8 cellular contexts compared by ENCODE assay signal in genomic region chr18:21600526-21601410, GRCh38. TPM values are rescaled to one million over a fixed set of nuclear protein-coding genes. Genes with fewer than 3 reads are reported as not detected.
DNase-seq lines count a peak whose midpoint lies in the region; ATAC-seq, FAIRE-seq and TF ChIP-seq lines count a peak whose summit lies in the region.

Gene ESCO1, minus strand, starts transcription at chr18:21600704. Its CDS starts 25,861 bp downstream, at chr18:21574843.

- H4K20me1 ChIP-seq in HepG2 (ENCODE audit: insufficient read depth, low read length): 0 out of 2 replicates have a peak, but pooled peaks cover 3% of the 10 kb centered on the region

- no peaks in the 10 kb centered on the region for H3K36me3 Mint-ChIP-seq in CD4-positive, CD25-positive, alpha-beta regulatory T cell

- BruUV-seq in HepG2 (replicated peaks; lab: Mats Ljungman, UMichigan): TSS peak; percentile 75

- no peaks in the 10 kb centered on the region for H3K27me3 ChIP-seq in CD4-positive, CD25-positive, alpha-beta regulatory T cell (ENCODE audit: control insufficient read depth, insufficient read depth, low read length)
- no peaks in the 10 kb centered on the region; a peak in 1 of 5 replicates for H3K27me3 ChIP-seq in HepG2 (ENCODE audit: control insufficient read depth in 1 of 2, insufficient read depth in 2 of 2, low read length in 2 of 2)

- peaks cover 15% of the 10 kb centered on the region for H3K27me3 Mint-ChIP-seq in CD4-positive, CD25-positive, alpha-beta regulatory T cell

- TF ChIP-seq EP300 in HepG2 (IDR thresholded peaks at IDR 0.05; ENCODE audit: low read depth in 2 of 2, low read length in 2 of 2): peak; percentile 4 to 50; a peak in 2 of 4 replicates
- peak; percentile 16; the same call in 1 of the 2 replicates for TF ChIP-seq EP300 in HepG2 (CRISPR knock-in tag; IDR thresholded peaks at IDR 0.05; ENCODE audit: borderline replicate concordance)

- no peaks in the 10 kb centered on the region for H3K9me3 ChIP-seq in CD4-positive, CD25-positive, alpha-beta regulatory T cell (ENCODE audit: control insufficient read depth in 2 of 2, low read length in 2 of 2)
- no peaks in the 10 kb centered on the region for H3K9me3 ChIP-seq in HepG2 (ENCODE audit: low read length)

- in situ Hi-C loops in HepG2 (cut with HindIII; ENCODE audit: extremely low pct_ligation_motif_present, low pct_unique_long_range_greater_than_20kb): no loop called here

- CTCF ChIA-PET in HepG2 (lab: Yijun Ruan, JAX; ENCODE audit: low intra/inter-chr PET ratio, low total read pairs): interaction anchor here (1.9 kb wide), 1 partner anchor 11 kb away, joined by 12 read pairs; the partner anchor contains the start of gene SNRPD1

- no peak within 1 kb of the TSS for H2AFZ ChIP-seq in HepG2 (ENCODE audit: low read length)

- 42% methylated on average over 21 of the region's 74 CpGs for WGBS in HepG2 (ENCODE audit: low lambda C conversion rate)

- FAIRE-seq in HepG2 (lab: Jason Lieb, UNC): peak; percentile 87

- H3K4me1 Mint-ChIP-seq in CD4-positive, CD25-positive, alpha-beta regulatory T cell: peaks cover 24 to 40% (median 32%) of the 10 kb centered on the region in 4 donors

- peaks cover 36% of the 10 kb centered on the region for H3K4me1 ChIP-seq in CD4-positive, CD25-positive, alpha-beta regulatory T cell (ENCODE audit: control insufficient read depth, insufficient read depth, low read length, poor library complexity, severe bottlenecking)
- peaks cover 43% of the 10 kb centered on the region for H3K4me1 ChIP-seq in HepG2 (ENCODE audit: insufficient read depth, low read length)

- H3K27ac ChIP-seq in CD4-positive, CD25-positive, alpha-beta regulatory T cell (ENCODE audit: insufficient read depth, low read length, poor library complexity, severe bottlenecking): peak within 1 kb of the TSS; percentile 97
- H3K27ac ChIP-seq in HepG2 (ENCODE audit: extremely low read length, insufficient read depth, low read length): peak within 1 kb of the TSS; percentile 100

- H3K4me3 Mint-ChIP-seq in CD4-positive, CD25-positive, alpha-beta regulatory T cell: peak within 1 kb of the TSS; percentile 94 to 100 (median 98)

- TF ChIP-seq RAD21 in HepG2 (CRISPR knock-in tag; IDR thresholded peaks at IDR 0.05): peak; percentile 79

- H3K4me2 ChIP-seq in HepG2 (ENCODE audit: low read depth, low read length): peak within 1 kb of the TSS; percentile 80

- peak; percentile 97 for TF ChIP-seq CTCF in HepG2 (CRISPR knock-in tag; IDR thresholded peaks at IDR 0.05)

- intact Hi-C loops in HepG2 (cut with micrococcal nuclease; ENCODE audit: unreplicated experiment): no loop called here

- POLR2A ChIA-PET in HepG2 (lab: Yijun Ruan, JAX): interaction anchor here (0.7 to 2.4 kb wide), 22 partner anchors 8 to 336 kb away, joined by 3 to 57 read pairs (median 4); partner anchors contain the start of genes ABHD3, MIB1 and SNRPD1

- no peaks in the 10 kb centered on the region for H3K9me3 Mint-ChIP-seq in CD4-positive, CD25-positive, alpha-beta regulatory T cell

- TF ChIP-seq POLR2A in HepG2 (IDR thresholded peaks at IDR 0.05; ENCODE audit: insufficient read depth in 1 of 2, low read depth in 2 of 2, low read length in 2 of 2): peak; percentile 88 to 95

- DNase-seq in CD4-positive, CD25-positive, alpha-beta regulatory T cell: peak; percentile 91 to 98 (median 97)
- peak; percentile 99 for DNase-seq in NCI-H748 (lab: John Stamatoyannopoulos, UW; ENCODE audit: unreplicated experiment)
- DNase-seq in activated CD4-positive, alpha-beta T cell treated with anti-CD3 and anti-CD28 coated beads, Interleukin-2, amount 50 U/mL, for 24 hours (ENCODE audit: low read depth in 1 of 2, low spot score in 1 of 2): peak; percentile 84 to 93
- DNase-seq in dermis blood vessel endothelial cell: peak; percentile 99
- peak; percentile 96 for DNase-seq in HepG2 (ENCODE audit: low spot score)
- DNase-seq in stimulated activated CD4-positive, alpha-beta T cell treated with anti-CD3 and anti-CD28 coated beads, Interleukin-4, amount 100 ng/mL, for 1 hour: peak; percentile 89

- H3K27ac Mint-ChIP-seq in CD4-positive, CD25-positive, alpha-beta regulatory T cell: peak within 1 kb of the TSS; percentile 98 to 100 (median 99)

- H3K79me2 ChIP-seq in HepG2 (ENCODE audit: insufficient read depth, low read length): peaks cover 40% of the 10 kb centered on the region

- H3K4me3 ChIP-seq in CD4-positive, CD25-positive, alpha-beta regulatory T cell (ENCODE audit: low read depth, low read length): peak within 1 kb of the TSS; percentile 80
- H3K4me3 ChIP-seq in HepG2 (replicated peaks in 1 of 3; ENCODE audit: insufficient read depth in 1 of 3, low read depth in 2 of 3, low read length in 3 of 3): peak within 1 kb of the TSS; percentile 87 to 95 (median 95)

- ATAC-seq in CD4-positive, CD25-positive, alpha-beta regulatory T cell (ENCODE audit: low read depth in 2 of 2): peak; percentile 88 to 89
- ATAC-seq in GM19372 (IDR thresholded peaks at IDR 0.05; ENCODE audit: low read depth, unreplicated experiment) (peak; percentile 77), HG03558 (IDR thresholded peaks at IDR 0.05; ENCODE audit: extremely low read depth, unreplicated experiment) (peak; percentile 83), HepG2 (peak; percentile 88)

- H3K9ac ChIP-seq in HepG2 (ENCODE audit: insufficient read depth, low read depth, low read length): peak within 1 kb of the TSS; percentile 95

- H3K36me3 ChIP-seq in CD4-positive, CD25-positive, alpha-beta regulatory T cell (ENCODE audit: control insufficient read depth, insufficient read depth, low read length): no peaks in the 10 kb centered on the region
- no peaks in the 10 kb centered on the region for H3K36me3 ChIP-seq in HepG2 (replicated peaks in 1 of 2; ENCODE audit: control insufficient read depth in 1 of 2, insufficient read depth in 2 of 2, low read length in 2 of 2)

TF ChIP-seq in HepG2, 621 proteins besides CTCF, POLR2A, EP300 and RAD21 (continues in another document):
- TF ChIP-seq ZNF598 (CRISPR knock-in tag; IDR thresholded peaks at IDR 0.05; ENCODE audit: borderline replicate concordance): peak; percentile 10; the same call in 1 of the 2 replicates
- peak; percentile 61; the same call in 1 of the 2 replicates for TF ChIP-seq ZNF263 (CRISPR knock-in tag; IDR thresholded peaks at IDR 0.05)
- peak; percentile 85 for TF ChIP-seq ZNF317 (CRISPR knock-in tag; IDR thresholded peaks at IDR 0.05)
- TF ChIP-seq BHLHE40 (IDR thresholded peaks at IDR 0.05; ENCODE audit: low read length): no peak; the same call in 1 of the 2 replicates
- peak; percentile 80 for TF ChIP-seq GATAD1 (CRISPR knock-in tag; IDR thresholded peaks at IDR 0.05)
- TF ChIP-seq KDM1A (CRISPR knock-in tag; IDR thresholded peaks at IDR 0.05): no peak
- no peak for TF ChIP-seq CREBL2 (CRISPR knock-in tag; IDR thresholded peaks at IDR 0.05; ENCODE audit: borderline replicate concordance)
- TF ChIP-seq STAG1 (CRISPR knock-in tag; IDR thresholded peaks at IDR 0.05): peak; percentile 68
- TF ChIP-seq MBNL3 (CRISPR knock-in tag; conservative IDR thresholded peaks at IDR 0.05): no peak
- peak; percentile 44; the same call in 1 of the 2 replicates for TF ChIP-seq SP5 (CRISPR knock-in tag; IDR thresholded peaks at IDR 0.05; ENCODE audit: borderline replicate concordance, low read depth)
- peak; percentile 87 for TF ChIP-seq NR0B2 (CRISPR knock-in tag; IDR thresholded peaks at IDR 0.05)
- no peak for TF ChIP-seq HNRNPH1 (optimal IDR thresholded peaks at IDR 0.05; ENCODE audit: low read depth, low read length)
- TF ChIP-seq CHD2 (IDR thresholded peaks at IDR 0.05; ENCODE audit: low read depth, low read length): no peak
- no peak for TF ChIP-seq ZNF562 (CRISPR knock-in tag; IDR thresholded peaks at IDR 0.05; ENCODE audit: borderline replicate concordance)
- TF ChIP-seq NKX3-1 (CRISPR knock-in tag; IDR thresholded peaks at IDR 0.05): 0 out of 2 replicates have a peak, but pooled peaks have one; percentile 58
- TF ChIP-seq MYNN (CRISPR knock-in tag; IDR thresholded peaks at IDR 0.05; ENCODE audit: low read depth): 0 out of 2 replicates have a peak, but pooled peaks have one; percentile 24

RNA-seq across cellular contexts. Expression of gene ESCO1, which starts in this region (rescaled TPM):
- 37.1 TPM for total RNA-seq in CD4-positive, CD25-positive, alpha-beta regulatory T cell
- polyA plus RNA-seq in CD4-positive, CD25-positive, alpha-beta regulatory T cell: 1 to 10 TPM; 6.2 to 8.6 (median 7.4) TPM
- 15.8 and 20.3 TPM in 2 replicates for total RNA-seq in dermis blood vessel endothelial cell
- total RNA-seq in HepG2 (2016; rRNA removed; fragmentation: Illumina TruSeq; extraction: Trizol): 19.4 and 32.7 TPM in 2 replicates
- 5.1 and 5.8 TPM in 2 replicates for total RNA-seq in HepG2 (2016; cell fraction: cytosol; rRNA removed; fragmentation: Illumina TruSeq; extraction: Trizol; ENCODE audit: low read depth)
- 20.1 and 30.7 TPM in 2 replicates for total RNA-seq in HepG2 (2016; cell fraction: insoluble cytoplasmic fraction; rRNA removed; fragmentation: Illumina TruSeq; extraction: Trizol)
- total RNA-seq in HepG2 (2016; cell fraction: membrane; rRNA removed; fragmentation: Illumina TruSeq; extraction: Trizol): 13.5 and 14.0 TPM in 2 replicates
- total RNA-seq in HepG2 (2016; cell fraction: nucleus; rRNA removed; fragmentation: Illumina TruSeq; extraction: Trizol): 24.5 and 30.1 TPM in 2 replicates
- polyA plus RNA-seq in HepG2 (2011; rRNA removed): 5.4 and 6.3 TPM in 2 replicates
- 2.4 and 4.2 TPM in 2 replicates for polyA plus RNA-seq in HepG2 (2011; cell fraction: cytosol; rRNA removed)
- 8.2 and 9.6 TPM in 2 replicates for polyA plus RNA-seq in HepG2 (2011; cell fraction: nucleus; rRNA removed)
- polyA plus RNA-seq in HepG2 (2012): 12.9 and 13.6 TPM in 2 replicates
- polyA plus RNA-seq in HepG2 (2016; cell fraction: cytosol; fragmentation: Illumina TruSeq; extraction: Trizol; ENCODE audit: low read depth): 2.2 TPM in 2 replicates
- polyA plus RNA-seq in HepG2 (2016; cell fraction: insoluble cytoplasmic fraction; fragmentation: Illumina TruSeq; extraction: Trizol; ENCODE audit: low read depth): 23.5 and 26.2 TPM in 2 replicates
- polyA plus RNA-seq in HepG2 (2016; cell fraction: membrane; fragmentation: Illumina TruSeq; extraction: Trizol; ENCODE audit: low read depth): 7.4 and 8.2 TPM in 2 replicates
- 16.0 and 17.8 TPM in 2 replicates for polyA plus RNA-seq in HepG2 (2016; cell fraction: nucleus; fragmentation: Illumina TruSeq; extraction: Trizol; ENCODE audit: insufficient read depth, low read depth)
- 3.5 and 4.2 TPM in 2 replicates for polyA minus RNA-seq in HepG2 (2011; rRNA and poly(A)+ RNA removed; ENCODE audit: low replicate concordance)
- 8.3 and 8.9 TPM in 2 replicates for polyA minus RNA-seq in HepG2 (2011; cell fraction: cytosol; rRNA and poly(A)+ RNA removed)
- polyA minus RNA-seq in HepG2 (2011; cell fraction: nucleus; rRNA and poly(A)+ RNA removed): 30.8 and 32.6 TPM in 2 replicates

Comparison
In these comparisons a context has a peak if more than half of its experiments do, and no peak if none do; other contexts are left out.
1. Peak in every context shown above with its lines: DNase-seq, ATAC-seq, H3K4me3 ChIP-seq and H3K27ac ChIP-seq.